Comparison of ENCODE assay signal across 8 cellular contexts in the genomic region with DNA sequence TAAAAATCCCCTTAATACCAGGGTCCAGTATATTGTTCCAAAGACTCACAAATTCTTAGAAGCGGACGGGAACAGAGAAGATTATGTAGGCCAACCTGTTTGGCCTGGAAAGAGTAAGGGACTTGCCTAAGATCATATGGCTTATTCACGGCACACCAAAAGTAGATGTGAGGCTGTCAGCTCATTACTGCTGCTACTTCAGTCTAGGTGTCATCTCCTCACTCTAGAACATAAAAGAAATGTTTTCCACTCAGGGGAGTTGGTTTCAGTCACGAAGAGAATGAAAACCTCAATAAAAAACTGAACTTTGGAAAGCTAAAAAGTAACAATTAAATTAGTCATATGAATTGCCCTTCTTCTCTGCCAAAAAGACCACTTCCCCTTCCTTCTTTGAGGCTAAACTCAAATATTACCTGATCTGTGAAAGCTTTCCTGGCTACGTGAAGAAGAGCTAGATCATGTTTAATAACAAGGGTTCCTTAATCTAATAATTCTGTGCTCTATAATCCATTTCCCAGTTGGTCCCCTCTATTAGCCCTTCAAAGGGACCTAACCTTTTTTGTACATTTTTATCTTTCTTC. TPM values are rescaled to one million over a fixed set of nuclear protein-coding genes. Genes with fewer than 3 reads are reported as not detected.
DNase-seq lines count a peak whose midpoint lies in the region; ATAC-seq and TF ChIP-seq lines count a peak whose summit lies in the region.

No MANE protein-coding gene starts in this region.

- H3K9ac ChIP-seq in adipocyte (ENCODE audit: low read length): peak overlapping the region; percentile 83

- ATAC-seq in GM19035 (IDR thresholded peaks at IDR 0.05; ENCODE audit: unreplicated experiment) (peak; percentile 26), HG03571 (IDR thresholded peaks at IDR 0.05; ENCODE audit: unreplicated experiment) (peak; percentile 15), left lung (no peak)

- peak overlapping the region in 1 of 2 donors; percentile 55 for H3K27ac ChIP-seq in left lung
- peak overlapping the region; percentile 58 to 75 for H3K27ac ChIP-seq in uterus

- no peaks in the 10 kb centered on the region for H3K36me3 ChIP-seq in adipocyte (ENCODE audit: control insufficient read depth, insufficient read depth, low read length, severe bottlenecking)
- no peaks in the 10 kb centered on the region for H3K36me3 ChIP-seq in left lung
- no peaks in the 10 kb centered on the region for H3K36me3 ChIP-seq in uterus

- TF ChIP-seq POLR2A in uterus (IDR thresholded peaks at IDR 0.05): no peak

- no peaks in the 10 kb centered on the region for H3K9me3 ChIP-seq in adipocyte (ENCODE audit: control insufficient read depth, low read length)
- H3K9me3 ChIP-seq in left lung: no peaks in the 10 kb centered on the region
- no peaks in the 10 kb centered on the region for H3K9me3 ChIP-seq in uterus

- H3K4me1 ChIP-seq in adipocyte (ENCODE audit: control insufficient read depth, insufficient read depth, low read length) (peaks cover 10% of the 10 kb centered on the region), left lung (peaks cover 0 to 13% of the 10 kb centered on the region in 2 donors), uterus (no peaks in the 10 kb centered on the region)

- no peak for TF ChIP-seq CTCF in left lung (IDR thresholded peaks at IDR 0.05)
- no peak for TF ChIP-seq CTCF in uterus (IDR thresholded peaks at IDR 0.05)

- H3K4me3 ChIP-seq in adipocyte (ENCODE audit: low read length) (peak overlapping the region; percentile 98), left lung (peak overlapping the region; percentile 59 to 62), uterus (peak overlapping the region; percentile 60 to 65)

- intact Hi-C loops in left lung (cut with DNase I) (no loop called here), uterus (cut with DNase I; ENCODE audit: low total_unique reads) (no loop called here)

- H3K27me3 ChIP-seq in adipocyte (replicated peaks; ENCODE audit: control insufficient read depth, insufficient read depth, low read length) (no peaks in the 10 kb centered on the region), left lung (no peaks in the 10 kb centered on the region), uterus (no peaks in the 10 kb centered on the region)

- peak; percentile 14 for DNase-seq in Ammon's horn (ENCODE audit: low spot score)
- DNase-seq in adipocyte (ENCODE audit: low read depth): no peak
- no peak for DNase-seq in left lung
- no peak for DNase-seq in uterus
- DNase-seq in ecto neural progenitor cell (ENCODE audit: low spot score): no peak
- DNase-seq in epidermal melanocyte (ENCODE audit: insufficient read length, low spot score): no peak

RNA-seq across cellular contexts. Expression of a gene that starts 0.7 kb away (rescaled TPM):
- 1 to 10 TPM; 4.8 to 10.0 TPM for total RNA-seq in left lung
- 10 to 100 TPM in 2 of 4 donors, 1 to 10 TPM in 2; 1.3 to 29.8 (median 11.9) TPM for total RNA-seq in uterus

RNA-seq across cellular contexts. Expression of a gene that starts 13.2 kb away (rescaled TPM):
- under 1 TPM; 0.15 to 0.24 TPM for total RNA-seq in left lung
- total RNA-seq in uterus: under 1 TPM in 2 of 4 donors, not detected in 2; 0.62 to 0.73 TPM
